ENCODE assay signal across 1 cellular context in genomic region chr14:99945732-99946651, GRCh38.
TF ChIP-seq lines count a peak whose summit lies in the region.

No MANE protein-coding gene starts in this region.

TF ChIP-seq in K562, 482 proteins besides CTCF, POLR2A, EP300 and RAD21 (continued from another document):
- TF ChIP-seq PBX2 (CRISPR knock-in tag; IDR thresholded peaks at IDR 0.05; ENCODE audit: low read depth): no peak
- TF ChIP-seq PBX2 (tag; conservative IDR thresholded peaks at IDR 0.05; ENCODE audit: low read depth): peak; percentile 40; the same call in 1 of the 2 replicates
- TF ChIP-seq ATF3 (IDR thresholded peaks at IDR 0.05): peak; percentile 68
- TF ChIP-seq ATF3 (CRISPR knock-in tag; conservative IDR thresholded peaks at IDR 0.05): no peak
- peak; percentile 34 for TF ChIP-seq MEIS2 (IDR thresholded peaks at IDR 0.05; ENCODE audit: partially characterized antibody)
- peak; percentile 33; the same call in 1 of the 2 replicates for TF ChIP-seq JUND (IDR thresholded peaks at IDR 0.05; ENCODE audit: borderline replicate concordance, low read depth, low read length)
- peak; percentile 19; the same call in 1 of the 3 replicates for TF ChIP-seq JUND (tag; IDR thresholded peaks at IDR 0.05; ENCODE audit: borderline replicate concordance, low read depth, low read length)
- peak; percentile 46; the same call in 1 of the 2 replicates for TF ChIP-seq ATF7 (IDR thresholded peaks at IDR 0.05)
- TF ChIP-seq U2AF1 (optimal IDR thresholded peaks at IDR 0.05; ENCODE audit: low read depth, low read length): no peak
- no peak for TF ChIP-seq AFF1 (IDR thresholded peaks at IDR 0.05; ENCODE audit: low read depth in 1 of 2, partially characterized antibody in 2 of 2)
- TF ChIP-seq SIN3A (IDR thresholded peaks at IDR 0.05; ENCODE audit: borderline replicate concordance in 2 of 2, control insufficient read depth in 1 of 2, low read depth in 2 of 2, low read length in 2 of 2): no peak
